ENCODE assay signal across 14 cellular contexts in genomic region chr17:55607736-55608341, GRCh38.
A peak's percentile ranks its signal among the peaks of the same experiment; 100 is the strongest.
DNase-seq lines count a peak whose midpoint lies in the region; ATAC-seq and TF ChIP-seq lines count a peak whose summit lies in the region.
"Had no signal": no experiment of that assay in that cellular context is flagged by ENCODE, and none has a peak within 500 bp of the region (broad histone marks: within the 10 kb centered on the region; RNA-seq: fewer than 3 reads in every experiment).

No MANE protein-coding gene starts in this region.

- no peaks in the 10 kb centered on the region for H3K4me1 Mint-ChIP-seq in CD8-positive, alpha-beta T cell (ENCODE audit: low read depth)
- H3K4me1 Mint-ChIP-seq: B cell; central memory CD8-positive, alpha-beta T cell; stimulated activated effector memory CD8-positive, alpha-beta T cell treated with anti-CD3 and anti-CD28 coated beads, Interleukin-12 subunit alpha, Interleukin-12 subunit beta, amount 100 ng/mL, for 72 hours had no signal

- POLR2A ChIA-PET in A673 (lab: Charles Lee; ENCODE audit: low non-redundant PET): no interaction called here
- POLR2A ChIA-PET in CD8-positive, alpha-beta T cell (lab: Charles Lee): no interaction called here

- DNase-seq in A673 (ENCODE audit: low spot score) (peak; percentile 66), M059J (ENCODE audit: low read depth) (peak; percentile 92), breast epithelium (ENCODE audit: low spot score in 2 of 2) (peak; percentile 50 to 65), lung (ENCODE audit: low spot score) (peak; percentile 60), iPS-NIHi7 (ENCODE audit: extremely low spot score) (no peak), NCI-H1436 (lab: John Stamatoyannopoulos, UW) (no peak)
- DNase-seq in CD8-positive, alpha-beta T cell: no peak
- DNase-seq: activated CD8-positive, alpha-beta memory T cell treated with anti-CD3 and anti-CD28 coated beads, Interleukin-2, amount 50 U/mL, for 4 hours; T-helper 1 cell had no signal

- ATAC-seq in lung (ENCODE audit: insufficient read depth, low FRiP score) (no peak), HG03432 (IDR thresholded peaks at IDR 0.05; ENCODE audit: unreplicated experiment) (no peak)
- no peak for ATAC-seq in CD8-positive, alpha-beta T cell
- ATAC-seq: stimulated activated effector memory CD8-positive, alpha-beta T cell treated with anti-CD3 and anti-CD28 coated beads, Interleukin-12 subunit alpha, Interleukin-12 subunit beta, amount 100 ng/mL, for 72 hours had no signal

- no peak for TF ChIP-seq CTCF in A673 (conservative IDR thresholded peaks at IDR 0.05; ENCODE audit: low read depth, low read length)
- TF ChIP-seq CTCF in breast epithelium (IDR thresholded peaks at IDR 0.05): no peak
- TF ChIP-seq CTCF in lung (IDR thresholded peaks at IDR 0.05; ENCODE audit: control extremely low read depth, extremely low read depth): no peak
- TF ChIP-seq CTCF in CD8-positive, alpha-beta T cell (IDR thresholded peaks at IDR 0.05): no peak

- no peak overlapping the region for H3K4me3 Mint-ChIP-seq in CD8-positive, alpha-beta T cell
- H3K4me3 Mint-ChIP-seq: B cell; central memory CD8-positive, alpha-beta T cell; stimulated activated effector memory CD8-positive, alpha-beta T cell treated with anti-CD3 and anti-CD28 coated beads, Interleukin-12 subunit alpha, Interleukin-12 subunit beta, amount 100 ng/mL, for 72 hours had no signal

- no peaks in the 10 kb centered on the region for H3K9me3 ChIP-seq in A673 (ENCODE audit: low read depth, low read length, poor library complexity, severe bottlenecking)
- H3K9me3 ChIP-seq in breast epithelium: no peaks in the 10 kb centered on the region
- no peaks in the 10 kb centered on the region for H3K9me3 ChIP-seq in lung (ENCODE audit: control insufficient read depth in 2 of 2, insufficient read depth in 1 of 2, low read length in 1 of 2)
- H3K9me3 ChIP-seq in CD8-positive, alpha-beta T cell (ENCODE audit: low read length): no peaks in the 10 kb centered on the region

- H3K27ac Mint-ChIP-seq in CD8-positive, alpha-beta T cell: no peak overlapping the region
- H3K27ac Mint-ChIP-seq: B cell; stimulated activated effector memory CD8-positive, alpha-beta T cell treated with anti-CD3 and anti-CD28 coated beads, Interleukin-12 subunit alpha, Interleukin-12 subunit beta, amount 100 ng/mL, for 72 hours had no signal

- H3K4me1 ChIP-seq in A673 (ENCODE audit: insufficient read depth, low read length, poor library complexity, severe bottlenecking) (peaks cover 3% of the 10 kb centered on the region), breast epithelium (no peaks in the 10 kb centered on the region), lung (ENCODE audit: control insufficient read depth in 2 of 2, insufficient read depth in 2 of 2, low read length in 2 of 2) (peaks cover 0 to 1% of the 10 kb centered on the region in 2 donors)
- no peaks in the 10 kb centered on the region for H3K4me1 ChIP-seq in CD8-positive, alpha-beta T cell (ENCODE audit: insufficient read depth, low read length)

- H3K27me3 ChIP-seq in A673 (replicated peaks; ENCODE audit: insufficient read depth, low read depth, low read length, poor library complexity) (peaks cover 44% of the 10 kb centered on the region), breast epithelium (no peaks in the 10 kb centered on the region), lung (ENCODE audit: control insufficient read depth, insufficient read depth) (no peaks in the 10 kb centered on the region)
- H3K27me3 ChIP-seq in CD8-positive, alpha-beta T cell (ENCODE audit: insufficient read depth, low read length): no peaks in the 10 kb centered on the region

- BruUV-seq in A673 (replicated peaks; lab: Mats Ljungman, UMichigan): no TSS peak

- H3K9me3 Mint-ChIP-seq in CD8-positive, alpha-beta T cell: no peaks in the 10 kb centered on the region
- H3K9me3 Mint-ChIP-seq: central memory CD8-positive, alpha-beta T cell; stimulated activated effector memory CD8-positive, alpha-beta T cell treated with anti-CD3 and anti-CD28 coated beads, Interleukin-12 subunit alpha, Interleukin-12 subunit beta, amount 100 ng/mL, for 72 hours had no signal

- no peaks in the 10 kb centered on the region for H3K36me3 ChIP-seq in A673 (ENCODE audit: insufficient read depth, low read length, poor library complexity, severe bottlenecking)
- no peaks in the 10 kb centered on the region for H3K36me3 ChIP-seq in breast epithelium
- no peaks in the 10 kb centered on the region for H3K36me3 ChIP-seq in lung (ENCODE audit: control insufficient read depth in 2 of 2, insufficient read depth in 2 of 2, low read length in 2 of 2)
- no peaks in the 10 kb centered on the region for H3K36me3 ChIP-seq in CD8-positive, alpha-beta T cell (ENCODE audit: insufficient read depth, low read length)

- H3K36me3 Mint-ChIP-seq in CD8-positive, alpha-beta T cell: no peaks in the 10 kb centered on the region
- H3K36me3 Mint-ChIP-seq: stimulated activated effector memory CD8-positive, alpha-beta T cell treated with anti-CD3 and anti-CD28 coated beads, Interleukin-12 subunit alpha, Interleukin-12 subunit beta, amount 100 ng/mL, for 72 hours had no signal

- intact Hi-C loops in A673 (cut with micrococcal nuclease; ENCODE audit: unreplicated experiment) (no loop called here), breast epithelium (cut with DNase I; ENCODE audit: low total_unique reads) (no loop called here)
- intact Hi-C loops in CD8-positive, alpha-beta T cell (cut with DNase I, micrococcal nuclease): no loop called here

- H3K27me3 Mint-ChIP-seq in CD8-positive, alpha-beta T cell (ENCODE audit: low read depth): peaks cover 13% of the 10 kb centered on the region

- TF ChIP-seq POLR2A in breast epithelium (IDR thresholded peaks at IDR 0.05): no peak

- CTCF ChIA-PET in A673 (lab: Charles Lee): no interaction called here
- CTCF ChIA-PET in CD8-positive, alpha-beta T cell (lab: Charles Lee): no interaction called here

- H3K4me3 ChIP-seq in A673 (ENCODE audit: low read depth, low read length, poor library complexity, severe bottlenecking) (no peak overlapping the region), breast epithelium (no peak overlapping the region), lung (no peak overlapping the region)
- no peak overlapping the region for H3K4me3 ChIP-seq in CD8-positive, alpha-beta T cell (ENCODE audit: low read depth, low read length)
- H3K4me3 ChIP-seq: skin epidermis had no signal

- H3K27ac ChIP-seq in A673 (ENCODE audit: low read depth, low read length, poor library complexity, severe bottlenecking) (no peak overlapping the region), breast epithelium (peak overlapping the region; percentile 40 to 76), lung (ENCODE audit: low read depth in 1 of 2, low read length in 1 of 2) (no peak overlapping the region)
- no peak overlapping the region for H3K27ac ChIP-seq in CD8-positive, alpha-beta T cell (ENCODE audit: low read depth, low read length)

- 26 to 48% methylated on average over 2 of the region's 2 CpGs for WGBS in lung, 2 donors

Comparison
In these comparisons a context has a peak if more than half of its experiments do, and no peak if none do; other contexts are left out.
1. DNase-seq: peak in A673 (single experiment), M059J (single experiment), breast epithelium (2 of 2) and lung (single experiment); none in iPS-NIHi7 (single experiment), NCI-H1436 (single experiment) and CD8-positive, alpha-beta T cell (0 of 7).
2. H3K27ac ChIP-seq: peak in breast epithelium (2 of 2); none in A673 (single experiment), lung (0 of 2) and CD8-positive, alpha-beta T cell (single experiment).